1 cellular context compared by ENCODE assay signal in genomic region chr1:201652180-201652579, GRCh38.
TF ChIP-seq lines count a peak whose summit lies in the region.

No MANE protein-coding gene starts in this region.

TF ChIP-seq in WTC11, 78 proteins besides CTCF, POLR2A, EP300 and RAD21 (continued from another document):
- no peak for TF ChIP-seq TCF7 (CRISPR knock-in tag; IDR thresholded peaks at IDR 0.05; ENCODE audit: low read depth)
